ENCODE assay signal across 18 cellular contexts in genomic region chr16:88640520-88641247, GRCh38. TPM values are rescaled to one million over a fixed set of nuclear protein-coding genes. Genes with fewer than 3 reads are reported as not detected.
A peak's percentile ranks its signal among the peaks of the same experiment; 100 is the strongest.
DNase-seq lines count a peak whose midpoint lies in the region; ATAC-seq and TF ChIP-seq lines count a peak whose summit lies in the region.
"Had no signal": no experiment of that assay in that cellular context is flagged by ENCODE, and none has a peak within 500 bp of the region (broad histone marks: within the 10 kb centered on the region; RNA-seq: fewer than 3 reads in every experiment).

No MANE protein-coding gene starts in this region.

- H3K27me3 ChIP-seq in spleen (replicated peaks in 1 of 7), result peaks cover 0 to 48% (median 35%) of the 10 kb centered on the region in 7 donors
- H3K27me3 ChIP-seq in smooth muscle cell (ENCODE audit: low read depth), result peaks cover 4% of the 10 kb centered on the region

- peak overlapping the region; percentile 1 for H3K4me3 Mint-ChIP-seq in activated CD8-positive, alpha-beta T cell treated with anti-CD3 and anti-CD28 coated beads, Interleukin-2, amount 10 ng/mL, durations not matched to agents 7 days and 5 days
- no peak overlapping the region for H3K4me3 Mint-ChIP-seq in activated CD8-positive, alpha-beta T cell treated with anti-CD3 and anti-CD28 coated beads for 36 hours
- peak overlapping the region in 3 of 4 donors; percentile 77 to 90 (median 86) for H3K4me3 Mint-ChIP-seq in IgD-negative memory B cell
- H3K4me3 Mint-ChIP-seq in activated T-helper 17 cell treated with anti-CD3 and anti-CD28 coated beads, Interleukin-2, amount 50 U/mL, for 72 hours, result peak overlapping the region; percentile 29
- H3K4me3 Mint-ChIP-seq: stimulated activated naive CD8-positive, alpha-beta T cell treated with anti-CD3 and anti-CD28 coated beads, Interleukin-15, amount 100 ng/mL, for 72 hours had no signal

- H3K4me1 ChIP-seq in spleen, result peaks cover 0 to 96% (median 48%) of the 10 kb centered on the region in 6 donors
- H3K4me1 ChIP-seq in smooth muscle cell (ENCODE audit: low read depth), result no peaks in the 10 kb centered on the region

- no peak for DNase-seq in activated CD8-positive, alpha-beta T cell treated with anti-CD3 and anti-CD28 coated beads, Interleukin-2, amount 10 ng/mL, durations not matched to agents 7 days and 5 days
- DNase-seq in activated CD8-positive, alpha-beta T cell treated with anti-CD3 and anti-CD28 coated beads for 36 hours, result no peak
- DNase-seq in spleen, result peak; percentile 81
- no peak for DNase-seq in inferior parietal cortex (ENCODE audit: extremely low spot score)
- DNase-seq in NCI-H146 treated with DMSO at 0.1 percent for 48 hours (lab: John Stamatoyannopoulos, UW; ENCODE audit: unreplicated experiment), result no peak
- no peak for DNase-seq in smooth muscle cell (lab: John Stamatoyannopoulos, UW; ENCODE audit: unreplicated experiment)
- DNase-seq: activated CD8-positive, alpha-beta memory T cell treated with anti-CD3 and anti-CD28 coated beads for 24 hours; effector CD8-positive, alpha-beta T cell; mesendoderm; NCI-H2081 treated with DMSO at 0.1 percent for 48 hours; PC-9; retina; stimulated activated naive CD8-positive, alpha-beta T cell treated with anti-CD3 and anti-CD28 coated beads, Interleukin-15, amount 100 ng/mL, for 72 hours had no signal

- H3K36me3 Mint-ChIP-seq in activated CD8-positive, alpha-beta T cell treated with anti-CD3 and anti-CD28 coated beads, Interleukin-2, amount 10 ng/mL, durations not matched to agents 7 days and 5 days (ENCODE audit: low read depth), result peaks cover 22% of the 10 kb centered on the region
- peaks cover 22% of the 10 kb centered on the region for H3K36me3 Mint-ChIP-seq in activated CD8-positive, alpha-beta T cell treated with anti-CD3 and anti-CD28 coated beads for 36 hours (ENCODE audit: low read depth)
- H3K36me3 Mint-ChIP-seq in IgD-negative memory B cell, result no peaks in the 10 kb centered on the region
- H3K36me3 Mint-ChIP-seq in activated T-helper 17 cell treated with anti-CD3 and anti-CD28 coated beads, Interleukin-2, amount 50 U/mL, for 72 hours (ENCODE audit: low read depth), result peaks cover 25% of the 10 kb centered on the region

- ATAC-seq in activated CD8-positive, alpha-beta T cell treated with anti-CD3 and anti-CD28 coated beads, Interleukin-2, amount 10 ng/mL, durations not matched to agents 7 days and 5 days, result no peak
- no peak for ATAC-seq in activated CD8-positive, alpha-beta T cell treated with anti-CD3 and anti-CD28 coated beads for 36 hours
- ATAC-seq in activated T-helper 17 cell treated with anti-CD3 and anti-CD28 coated beads, Interleukin-2, amount 50 U/mL, for 72 hours (replicated peaks), result no peak

- intact Hi-C loops in activated CD8-positive, alpha-beta T cell treated with anti-CD3 and anti-CD28 coated beads for 36 hours (cut with micrococcal nuclease), result no loop called here
- intact Hi-C loops in spleen (cut with DNase I; ENCODE audit: low total_unique reads), result no loop called here

- no peaks in the 10 kb centered on the region for H3K9me3 Mint-ChIP-seq in activated CD8-positive, alpha-beta T cell treated with anti-CD3 and anti-CD28 coated beads, Interleukin-2, amount 10 ng/mL, durations not matched to agents 7 days and 5 days (ENCODE audit: insufficient read depth)
- no peaks in the 10 kb centered on the region for H3K9me3 Mint-ChIP-seq in activated CD8-positive, alpha-beta T cell treated with anti-CD3 and anti-CD28 coated beads for 36 hours
- H3K9me3 Mint-ChIP-seq in IgD-negative memory B cell, result peaks cover 0 to 3% (median 1%) of the 10 kb centered on the region in 3 donors
- no peaks in the 10 kb centered on the region for H3K9me3 Mint-ChIP-seq in activated T-helper 17 cell treated with anti-CD3 and anti-CD28 coated beads, Interleukin-2, amount 50 U/mL, for 72 hours

- H3K27ac ChIP-seq in spleen, result peak overlapping the region in 2 of 8 donors; percentile 10 to 17
- H3K27ac ChIP-seq in smooth muscle cell (ENCODE audit: low read depth), result no peak overlapping the region
- H3K27ac ChIP-seq: PC-9 had no signal

- no peak overlapping the region for H3K9ac ChIP-seq in smooth muscle cell (ENCODE audit: low read depth)

- H3K4me2 ChIP-seq in smooth muscle cell, result no peak overlapping the region
- H3K4me2 ChIP-seq: PC-9 had no signal

- CTCF ChIA-PET in activated CD8-positive, alpha-beta T cell treated with anti-CD3 and anti-CD28 coated beads, Interleukin-2, amount 10 ng/mL, durations not matched to agents 7 days and 5 days (lab: Charles Lee), result no interaction called here
- CTCF ChIA-PET in activated CD8-positive, alpha-beta T cell treated with anti-CD3 and anti-CD28 coated beads for 36 hours (lab: Charles Lee), result no interaction called here

- peaks cover 30% of the 10 kb centered on the region for H3K4me1 Mint-ChIP-seq in activated CD8-positive, alpha-beta T cell treated with anti-CD3 and anti-CD28 coated beads, Interleukin-2, amount 10 ng/mL, durations not matched to agents 7 days and 5 days (ENCODE audit: low read depth)
- peaks cover 34% of the 10 kb centered on the region for H3K4me1 Mint-ChIP-seq in activated CD8-positive, alpha-beta T cell treated with anti-CD3 and anti-CD28 coated beads for 36 hours (ENCODE audit: low read depth)
- peaks cover 29 to 30% (median 30%) of the 10 kb centered on the region in 3 donors for H3K4me1 Mint-ChIP-seq in IgD-negative memory B cell
- H3K4me1 Mint-ChIP-seq in activated T-helper 17 cell treated with anti-CD3 and anti-CD28 coated beads, Interleukin-2, amount 50 U/mL, for 72 hours, result peaks cover 14% of the 10 kb centered on the region

- POLR2A ChIA-PET in activated CD8-positive, alpha-beta T cell treated with anti-CD3 and anti-CD28 coated beads, Interleukin-2, amount 10 ng/mL, durations not matched to agents 7 days and 5 days (lab: Charles Lee), result interaction anchor here (1.9 kb wide), 1 partner anchor 21 kb away, joined by 8 read pairs; no protein-coding TSS in a partner anchor
- POLR2A ChIA-PET in activated CD8-positive, alpha-beta T cell treated with anti-CD3 and anti-CD28 coated beads for 36 hours (lab: Charles Lee), result interaction anchor here (0.8 kb wide), 1 partner anchor 9 kb away, joined by 3 read pairs; no protein-coding TSS in a partner anchor

- TF ChIP-seq CTCF in activated CD8-positive, alpha-beta T cell treated with anti-CD3 and anti-CD28 coated beads for 36 hours (IDR thresholded peaks at IDR 0.05), result no peak
- TF ChIP-seq CTCF in spleen (IDR thresholded peaks at IDR 0.05 in 8 of 11, conservative IDR thresholded peaks at IDR 0.05 in 3 of 11), result no peak
- no peak for TF ChIP-seq CTCF in smooth muscle cell (IDR thresholded peaks at IDR 0.05; ENCODE audit: borderline replicate concordance, insufficient read depth, poor library complexity, severe bottlenecking)

- H4K20me1 ChIP-seq in smooth muscle cell (ENCODE audit: low read depth), result peaks cover 5% of the 10 kb centered on the region

- WGBS in spleen, 5 donors, result 51 to 54% (median 52%) methylated on average over 11 to 16 of the region's 16 CpGs
- WGBS in smooth muscle cell (ENCODE audit: low lambda C conversion rate), result 92% methylated on average over 16 of the region's 16 CpGs

- no peak overlapping the region for H2AFZ ChIP-seq in smooth muscle cell (ENCODE audit: low read depth)
- H2AFZ ChIP-seq: PC-9 had no signal

- H3F3A ChIP-seq in smooth muscle cell (ENCODE audit: low read depth), result no peaks in the 10 kb centered on the region

- H3K36me3 ChIP-seq in spleen (peaks cover 0 to 38% (median 30%) of the 10 kb centered on the region in 6 donors), smooth muscle cell (ENCODE audit: low read depth) (no peaks in the 10 kb centered on the region)

- TF ChIP-seq POLR2A in spleen (IDR thresholded peaks at IDR 0.05), result no peak

- H3K4me3 ChIP-seq in spleen (no peak overlapping the region), smooth muscle cell (no peak overlapping the region)
- H3K4me3 ChIP-seq: PC-9 had no signal

- no peaks in the 10 kb centered on the region for H3K9me3 ChIP-seq in spleen
- H3K9me3 ChIP-seq in smooth muscle cell (replicated peaks; ENCODE audit: low read depth), result no peaks in the 10 kb centered on the region

- H3K79me2 ChIP-seq in smooth muscle cell (ENCODE audit: low read depth), result no peaks in the 10 kb centered on the region

- peak overlapping the region; percentile 10 for H3K27ac Mint-ChIP-seq in activated CD8-positive, alpha-beta T cell treated with anti-CD3 and anti-CD28 coated beads, Interleukin-2, amount 10 ng/mL, durations not matched to agents 7 days and 5 days
- no peak overlapping the region for H3K27ac Mint-ChIP-seq in activated CD8-positive, alpha-beta T cell treated with anti-CD3 and anti-CD28 coated beads for 36 hours
- peak overlapping the region; percentile 81 to 96 (median 95) for H3K27ac Mint-ChIP-seq in IgD-negative memory B cell
- H3K27ac Mint-ChIP-seq in activated T-helper 17 cell treated with anti-CD3 and anti-CD28 coated beads, Interleukin-2, amount 50 U/mL, for 72 hours, result peak overlapping the region; percentile 83

- H3K27me3 Mint-ChIP-seq in activated CD8-positive, alpha-beta T cell treated with anti-CD3 and anti-CD28 coated beads, Interleukin-2, amount 10 ng/mL, durations not matched to agents 7 days and 5 days (ENCODE audit: low read depth), result peaks cover 25% of the 10 kb centered on the region
- peaks cover 20% of the 10 kb centered on the region for H3K27me3 Mint-ChIP-seq in activated CD8-positive, alpha-beta T cell treated with anti-CD3 and anti-CD28 coated beads for 36 hours
- H3K27me3 Mint-ChIP-seq in IgD-negative memory B cell, result peaks cover 19% of the 10 kb centered on the region
- peaks cover 12% of the 10 kb centered on the region for H3K27me3 Mint-ChIP-seq in activated T-helper 17 cell treated with anti-CD3 and anti-CD28 coated beads, Interleukin-2, amount 50 U/mL, for 72 hours

RNA-seq across cellular contexts. Expression of gene IL17C, which starts 2.3 kb away (rescaled TPM):
- under 1 TPM in 1 of 2 experiments, not detected in 1; 0.37 TPM for total RNA-seq in activated CD8-positive, alpha-beta T cell treated with anti-CD3 and anti-CD28 coated beads, Interleukin-2, amount 10 ng/mL, durations not matched to agents 7 days and 5 days
- under 1 TPM in 1 of 2 experiments, not detected in 1; 0.31 TPM for total RNA-seq in activated CD8-positive, alpha-beta T cell treated with anti-CD3 and anti-CD28 coated beads for 36 hours
- polyA plus RNA-seq in IgD-negative memory B cell (not detected), spleen (under 1 TPM; 0.39 to 0.64 (median 0.47) TPM), smooth muscle cell (not detected in 2 replicates)
- under 1 TPM; 0.42 to 0.56 TPM for total RNA-seq in activated T-helper 17 cell treated with anti-CD3 and anti-CD28 coated beads, Interleukin-2, amount 50 U/mL, for 72 hours
- total RNA-seq in spleen (1 to 10 TPM in 1 of 7 donors, under 1 TPM in 1, not detected in 5; 0.82 to 1.2 TPM), smooth muscle cell (not detected in 2 replicates)
- total RNA-seq: fibroblast of lung, PC-9, ureter had no signal
- polyA plus RNA-seq: fibroblast of lung, keratinocyte had no signal

RNA-seq across cellular contexts. Expression of gene CYBA, which starts 10.2 kb away (rescaled TPM):
- total RNA-seq in activated CD8-positive, alpha-beta T cell treated with anti-CD3 and anti-CD28 coated beads, Interleukin-2, amount 10 ng/mL, durations not matched to agents 7 days and 5 days, result 100 to 1,000 TPM; 568 to 599 TPM
- 100 to 1,000 TPM; 230 to 236 TPM for total RNA-seq in activated CD8-positive, alpha-beta T cell treated with anti-CD3 and anti-CD28 coated beads for 36 hours
- 1,890 TPM for polyA plus RNA-seq in IgD-negative memory B cell
- total RNA-seq in activated T-helper 17 cell treated with anti-CD3 and anti-CD28 coated beads, Interleukin-2, amount 50 U/mL, for 72 hours, result 100 to 1,000 TPM; 242 to 290 TPM
- total RNA-seq in spleen, result 100 to 1,000 TPM; 557 to 820 (median 628) TPM
- polyA plus RNA-seq in spleen, result 100 to 1,000 TPM; 649 to 925 (median 917) TPM
- total RNA-seq in smooth muscle cell, result 158 and 181 TPM in 2 replicates
- 388 and 490 TPM in 2 replicates for polyA plus RNA-seq in smooth muscle cell

RNA-seq across cellular contexts. Expression of gene MVD, which starts 22.2 kb away (rescaled TPM):
- total RNA-seq in activated CD8-positive, alpha-beta T cell treated with anti-CD3 and anti-CD28 coated beads, Interleukin-2, amount 10 ng/mL, durations not matched to agents 7 days and 5 days, result 10 to 100 TPM; 86.0 to 96.1 TPM
- total RNA-seq in activated CD8-positive, alpha-beta T cell treated with anti-CD3 and anti-CD28 coated beads for 36 hours, result 10 to 100 TPM; 83.1 to 89.9 TPM
- polyA plus RNA-seq in IgD-negative memory B cell (26.0 TPM), spleen (10 to 100 TPM; 35.1 to 74.9 (median 57.3) TPM), smooth muscle cell (85.9 and 113 TPM in 2 replicates)
- total RNA-seq in activated T-helper 17 cell treated with anti-CD3 and anti-CD28 coated beads, Interleukin-2, amount 50 U/mL, for 72 hours, result 10 to 100 TPM; 84.3 to 93.2 TPM
- total RNA-seq in spleen (10 to 100 TPM; 24.1 to 49.3 (median 35.1) TPM), smooth muscle cell (25.7 and 46.1 TPM in 2 replicates)

RNA-seq across cellular contexts. Expression of gene SNAI3, which starts 45.6 kb away (rescaled TPM):
- total RNA-seq in activated CD8-positive, alpha-beta T cell treated with anti-CD3 and anti-CD28 coated beads, Interleukin-2, amount 10 ng/mL, durations not matched to agents 7 days and 5 days, result 10 to 100 TPM; 13.4 to 14.3 TPM
- 1 to 10 TPM; 5.2 to 5.3 TPM for total RNA-seq in activated CD8-positive, alpha-beta T cell treated with anti-CD3 and anti-CD28 coated beads for 36 hours
- polyA plus RNA-seq in IgD-negative memory B cell, result 12.3 TPM
- 1 to 10 TPM; 5.9 to 6.7 TPM for total RNA-seq in activated T-helper 17 cell treated with anti-CD3 and anti-CD28 coated beads, Interleukin-2, amount 50 U/mL, for 72 hours
- 1 to 10 TPM; 4.8 to 7.6 (median 6.0) TPM for total RNA-seq in spleen
- 1 to 10 TPM; 5.6 to 7.8 (median 7.1) TPM for polyA plus RNA-seq in spleen
- total RNA-seq in smooth muscle cell, result 0.22 and 0.81 TPM in 2 replicates
- polyA plus RNA-seq in smooth muscle cell, result 1.4 and 3.3 TPM in 2 replicates
- polyA plus RNA-seq: fibroblast of lung, keratinocyte had no signal
